In the genomic region with DNA sequence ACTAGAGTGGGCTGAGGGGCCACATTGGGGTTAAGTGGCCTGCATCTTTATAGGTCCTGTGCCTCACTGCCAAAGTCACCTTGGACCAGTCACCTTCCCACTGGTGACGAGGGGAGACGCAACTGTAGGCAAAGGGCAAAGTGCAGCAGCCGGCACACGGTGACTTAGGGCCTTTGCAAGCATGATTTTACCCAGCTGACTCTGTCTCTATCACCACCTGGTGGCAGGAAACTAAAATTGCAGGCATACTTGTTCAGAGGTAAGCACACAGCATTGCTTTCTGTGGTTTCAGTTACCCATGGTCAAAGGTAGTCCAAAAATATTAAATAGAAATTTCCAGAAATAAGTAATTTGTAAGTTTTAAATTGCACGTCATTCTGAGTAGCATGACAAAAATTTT, we compare ENCODE assay signal across 1 cellular context.
TF ChIP-seq lines count a peak whose summit lies in the region.

No MANE protein-coding gene starts in this region.

TF ChIP-seq in HepG2, 621 proteins besides CTCF, POLR2A, EP300 and RAD21 (continued from another document):
- TF ChIP-seq, protein P1, sequence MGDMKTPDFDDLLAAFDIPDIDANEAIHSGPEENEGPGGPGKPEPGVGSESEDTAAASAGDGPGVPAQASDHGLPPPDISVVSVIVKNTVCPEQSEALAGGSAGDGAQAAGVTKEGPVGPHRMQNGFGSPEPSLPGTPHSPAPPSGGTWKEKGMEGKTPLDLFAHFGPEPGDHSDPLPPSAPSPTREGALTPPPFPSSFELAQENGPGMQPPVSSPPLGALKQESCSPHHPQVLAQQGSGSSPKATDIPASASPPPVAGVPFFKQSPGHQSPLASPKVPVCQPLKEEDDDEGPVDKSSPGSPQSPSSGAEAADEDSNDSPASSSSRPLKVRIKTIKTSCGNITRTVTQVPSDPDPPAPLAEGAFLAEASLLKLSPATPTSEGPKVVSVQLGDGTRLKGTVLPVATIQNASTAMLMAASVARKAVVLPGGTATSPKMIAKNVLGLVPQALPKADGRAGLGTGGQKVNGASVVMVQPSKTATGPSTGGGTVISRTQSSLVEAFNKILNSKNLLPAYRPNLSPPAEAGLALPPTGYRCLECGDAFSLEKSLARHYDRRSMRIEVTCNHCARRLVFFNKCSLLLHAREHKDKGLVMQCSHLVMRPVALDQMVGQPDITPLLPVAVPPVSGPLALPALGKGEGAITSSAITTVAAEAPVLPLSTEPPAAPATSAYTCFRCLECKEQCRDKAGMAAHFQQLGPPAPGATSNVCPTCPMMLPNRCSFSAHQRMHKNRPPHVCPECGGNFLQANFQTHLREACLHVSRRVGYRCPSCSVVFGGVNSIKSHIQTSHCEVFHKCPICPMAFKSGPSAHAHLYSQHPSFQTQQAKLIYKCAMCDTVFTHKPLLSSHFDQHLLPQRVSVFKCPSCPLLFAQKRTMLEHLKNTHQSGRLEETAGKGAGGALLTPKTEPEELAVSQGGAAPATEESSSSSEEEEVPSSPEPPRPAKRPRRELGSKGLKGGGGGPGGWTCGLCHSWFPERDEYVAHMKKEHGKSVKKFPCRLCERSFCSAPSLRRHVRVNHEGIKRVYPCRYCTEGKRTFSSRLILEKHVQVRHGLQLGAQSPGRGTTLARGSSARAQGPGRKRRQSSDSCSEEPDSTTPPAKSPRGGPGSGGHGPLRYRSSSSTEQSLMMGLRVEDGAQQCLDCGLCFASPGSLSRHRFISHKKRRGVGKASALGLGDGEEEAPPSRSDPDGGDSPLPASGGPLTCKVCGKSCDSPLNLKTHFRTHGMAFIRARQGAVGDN (CRISPR knock-in tag; IDR thresholded peaks at IDR 0.05): no peak
- 0 out of 2 replicates have a peak, but pooled peaks have one; percentile 9 for TF ChIP-seq SMC3 (IDR thresholded peaks at IDR 0.05; ENCODE audit: low read length)
- no peak for TF ChIP-seq CENPX (CRISPR knock-in tag; IDR thresholded peaks at IDR 0.05)
- no peak for TF ChIP-seq TCF7L2 (IDR thresholded peaks at IDR 0.05; ENCODE audit: low read depth, low read length)
- no peak for TF ChIP-seq ZNF317 (CRISPR knock-in tag; IDR thresholded peaks at IDR 0.05)
- no peak for TF ChIP-seq ZNF251 (CRISPR knock-in tag; IDR thresholded peaks at IDR 0.05)
- TF ChIP-seq TP53 (CRISPR knock-in tag; conservative IDR thresholded peaks at IDR 0.05): no peak
- TF ChIP-seq, protein P2, sequence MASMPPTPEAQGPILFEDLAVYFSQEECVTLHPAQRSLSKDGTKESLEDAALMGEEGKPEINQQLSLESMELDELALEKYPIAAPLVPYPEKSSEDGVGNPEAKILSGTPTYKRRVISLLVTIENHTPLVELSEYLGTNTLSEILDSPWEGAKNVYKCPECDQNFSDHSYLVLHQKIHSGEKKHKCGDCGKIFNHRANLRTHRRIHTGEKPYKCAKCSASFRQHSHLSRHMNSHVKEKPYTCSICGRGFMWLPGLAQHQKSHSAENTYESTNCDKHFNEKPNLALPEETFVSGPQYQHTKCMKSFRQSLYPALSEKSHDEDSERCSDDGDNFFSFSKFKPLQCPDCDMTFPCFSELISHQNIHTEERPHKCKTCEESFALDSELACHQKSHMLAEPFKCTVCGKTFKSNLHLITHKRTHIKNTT (CRISPR knock-in tag; IDR thresholded peaks at IDR 0.05): no peak
- no peak for TF ChIP-seq GTF2F1 (IDR thresholded peaks at IDR 0.05; ENCODE audit: low read length)
- TF ChIP-seq HDAC6 (IDR thresholded peaks at IDR 0.05; ENCODE audit: low read depth, low read length): no peak
- no peak for TF ChIP-seq ZNF367 (CRISPR knock-in tag; IDR thresholded peaks at IDR 0.05; ENCODE audit: borderline replicate concordance)
- TF ChIP-seq STAG1 (CRISPR knock-in tag; IDR thresholded peaks at IDR 0.05): peak; percentile 66
- no peak for TF ChIP-seq PCBP1 (IDR thresholded peaks at IDR 0.05; ENCODE audit: borderline replicate concordance, low read depth, low read length)
- TF ChIP-seq, protein P3, sequence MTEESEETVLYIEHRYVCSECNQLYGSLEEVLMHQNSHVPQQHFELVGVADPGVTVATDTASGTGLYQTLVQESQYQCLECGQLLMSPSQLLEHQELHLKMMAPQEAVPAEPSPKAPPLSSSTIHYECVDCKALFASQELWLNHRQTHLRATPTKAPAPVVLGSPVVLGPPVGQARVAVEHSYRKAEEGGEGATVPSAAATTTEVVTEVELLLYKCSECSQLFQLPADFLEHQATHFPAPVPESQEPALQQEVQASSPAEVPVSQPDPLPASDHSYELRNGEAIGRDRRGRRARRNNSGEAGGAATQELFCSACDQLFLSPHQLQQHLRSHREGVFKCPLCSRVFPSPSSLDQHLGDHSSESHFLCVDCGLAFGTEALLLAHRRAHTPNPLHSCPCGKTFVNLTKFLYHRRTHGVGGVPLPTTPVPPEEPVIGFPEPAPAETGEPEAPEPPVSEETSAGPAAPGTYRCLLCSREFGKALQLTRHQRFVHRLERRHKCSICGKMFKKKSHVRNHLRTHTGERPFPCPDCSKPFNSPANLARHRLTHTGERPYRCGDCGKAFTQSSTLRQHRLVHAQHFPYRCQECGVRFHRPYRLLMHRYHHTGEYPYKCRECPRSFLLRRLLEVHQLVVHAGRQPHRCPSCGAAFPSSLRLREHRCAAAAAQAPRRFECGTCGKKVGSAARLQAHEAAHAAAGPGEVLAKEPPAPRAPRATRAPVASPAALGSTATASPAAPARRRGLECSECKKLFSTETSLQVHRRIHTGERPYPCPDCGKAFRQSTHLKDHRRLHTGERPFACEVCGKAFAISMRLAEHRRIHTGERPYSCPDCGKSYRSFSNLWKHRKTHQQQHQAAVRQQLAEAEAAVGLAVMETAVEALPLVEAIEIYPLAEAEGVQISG (CRISPR knock-in tag; IDR thresholded peaks at IDR 0.05): no peak
- no peak for TF ChIP-seq MYC (CRISPR knock-in tag; IDR thresholded peaks at IDR 0.05; ENCODE audit: borderline replicate concordance)
- TF ChIP-seq ZNF20 (CRISPR knock-in tag; IDR thresholded peaks at IDR 0.05): no peak
- TF ChIP-seq ETV5 (CRISPR knock-in tag; IDR thresholded peaks at IDR 0.05; ENCODE audit: borderline replicate concordance): no peak
- TF ChIP-seq IKZF1 (IDR thresholded peaks at IDR 0.05): no peak
- TF ChIP-seq RFXANK (CRISPR knock-in tag; IDR thresholded peaks at IDR 0.05): no peak
- no peak for TF ChIP-seq IKZF4 (CRISPR knock-in tag; IDR thresholded peaks at IDR 0.05; ENCODE audit: borderline replicate concordance, low read depth, not compliant biosample characterization)
- TF ChIP-seq, protein P4, sequence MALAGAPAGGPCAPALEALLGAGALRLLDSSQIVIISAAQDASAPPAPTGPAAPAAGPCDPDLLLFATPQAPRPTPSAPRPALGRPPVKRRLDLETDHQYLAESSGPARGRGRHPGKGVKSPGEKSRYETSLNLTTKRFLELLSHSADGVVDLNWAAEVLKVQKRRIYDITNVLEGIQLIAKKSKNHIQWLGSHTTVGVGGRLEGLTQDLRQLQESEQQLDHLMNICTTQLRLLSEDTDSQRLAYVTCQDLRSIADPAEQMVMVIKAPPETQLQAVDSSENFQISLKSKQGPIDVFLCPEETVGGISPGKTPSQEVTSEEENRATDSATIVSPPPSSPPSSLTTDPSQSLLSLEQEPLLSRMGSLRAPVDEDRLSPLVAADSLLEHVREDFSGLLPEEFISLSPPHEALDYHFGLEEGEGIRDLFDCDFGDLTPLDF (CRISPR knock-in tag; IDR thresholded peaks at IDR 0.05): no peak
- no peak for TF ChIP-seq SRF (IDR thresholded peaks at IDR 0.05; ENCODE audit: low read depth, low read length)
- no peak for TF ChIP-seq ZBTB20 (CRISPR knock-in tag; IDR thresholded peaks at IDR 0.05; ENCODE audit: borderline replicate concordance, low read depth)
- TF ChIP-seq RARA (CRISPR knock-in tag; IDR thresholded peaks at IDR 0.05): no peak
- no peak for TF ChIP-seq ZMYM2 (CRISPR knock-in tag; IDR thresholded peaks at IDR 0.05)
- TF ChIP-seq ERF (CRISPR knock-in tag; IDR thresholded peaks at IDR 0.05): no peak
- no peak for TF ChIP-seq NRL (CRISPR knock-in tag; IDR thresholded peaks at IDR 0.05; ENCODE audit: borderline replicate concordance)
- TF ChIP-seq, protein P5, sequence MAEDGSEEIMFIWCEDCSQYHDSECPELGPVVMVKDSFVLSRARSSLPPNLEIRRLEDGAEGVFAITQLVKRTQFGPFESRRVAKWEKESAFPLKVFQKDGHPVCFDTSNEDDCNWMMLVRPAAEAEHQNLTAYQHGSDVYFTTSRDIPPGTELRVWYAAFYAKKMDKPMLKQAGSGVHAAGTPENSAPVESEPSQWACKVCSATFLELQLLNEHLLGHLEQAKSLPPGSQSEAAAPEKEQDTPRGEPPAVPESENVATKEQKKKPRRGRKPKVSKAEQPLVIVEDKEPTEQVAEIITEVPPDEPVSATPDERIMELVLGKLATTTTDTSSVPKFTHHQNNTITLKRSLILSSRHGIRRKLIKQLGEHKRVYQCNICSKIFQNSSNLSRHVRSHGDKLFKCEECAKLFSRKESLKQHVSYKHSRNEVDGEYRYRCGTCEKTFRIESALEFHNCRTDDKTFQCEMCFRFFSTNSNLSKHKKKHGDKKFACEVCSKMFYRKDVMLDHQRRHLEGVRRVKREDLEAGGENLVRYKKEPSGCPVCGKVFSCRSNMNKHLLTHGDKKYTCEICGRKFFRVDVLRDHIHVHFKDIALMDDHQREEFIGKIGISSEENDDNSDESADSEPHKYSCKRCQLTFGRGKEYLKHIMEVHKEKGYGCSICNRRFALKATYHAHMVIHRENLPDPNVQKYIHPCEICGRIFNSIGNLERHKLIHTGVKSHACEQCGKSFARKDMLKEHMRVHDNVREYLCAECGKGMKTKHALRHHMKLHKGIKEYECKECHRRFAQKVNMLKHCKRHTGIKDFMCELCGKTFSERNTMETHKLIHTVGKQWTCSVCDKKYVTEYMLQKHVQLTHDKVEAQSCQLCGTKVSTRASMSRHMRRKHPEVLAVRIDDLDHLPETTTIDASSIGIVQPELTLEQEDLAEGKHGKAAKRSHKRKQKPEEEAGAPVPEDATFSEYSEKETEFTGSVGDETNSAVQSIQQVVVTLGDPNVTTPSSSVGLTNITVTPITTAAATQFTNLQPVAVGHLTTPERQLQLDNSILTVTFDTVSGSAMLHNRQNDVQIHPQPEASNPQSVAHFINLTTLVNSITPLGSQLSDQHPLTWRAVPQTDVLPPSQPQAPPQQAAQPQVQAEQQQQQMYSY (CRISPR knock-in tag; IDR thresholded peaks at IDR 0.05): no peak
- no peak for TF ChIP-seq SALL1 (CRISPR knock-in tag; IDR thresholded peaks at IDR 0.05)
- no peak for TF ChIP-seq ZNF674 (CRISPR knock-in tag; IDR thresholded peaks at IDR 0.05; ENCODE audit: low read depth)
TF ChIP-seq in HepG2: peak in this region for 5.
